15 cellular contexts compared by ENCODE assay signal in genomic region chr6:133774356-133774755, GRCh38.
A peak's percentile ranks its signal among the peaks of the same experiment; 100 is the strongest.
DNase-seq lines count a peak whose midpoint lies in the region; ATAC-seq and TF ChIP-seq lines count a peak whose summit lies in the region.
"Had no signal": no experiment of that assay in that cellular context is flagged by ENCODE, and none has a peak within 500 bp of the region (broad histone marks: within the 10 kb centered on the region; RNA-seq: fewer than 3 reads in every experiment).

No MANE protein-coding gene starts in this region.

- H4K5ac ChIP-seq in IMR-90 (ENCODE audit: low read depth, low read length) = peak overlapping the region; percentile 84; the same call in 1 of the 2 replicates

- no peaks in the 10 kb centered on the region for H3K79me1 ChIP-seq in IMR-90 (ENCODE audit: low read depth in 1 of 2, low read length in 2 of 2)

- H3K4me1 ChIP-seq in BLaER1 = no peaks in the 10 kb centered on the region
- H3K4me1 ChIP-seq in IMR-90 (ENCODE audit: control insufficient read depth, insufficient read depth, low read length) = peaks cover 3% of the 10 kb centered on the region; the same call in 1 of the 2 replicates
- no peaks in the 10 kb centered on the region for H3K4me1 ChIP-seq in upper lobe of left lung
- H3K4me1 ChIP-seq: Caco-2, parathyroid adenoma had no signal

- ATAC-seq in IMR-90 (ENCODE audit: low read depth) = no peak; the same call in 1 of the 2 replicates
- ATAC-seq in activated naive CD8-positive, alpha-beta T cell treated with anti-CD3 and anti-CD28 coated beads, Interleukin-2, amount 50 U/mL, for 24 hours = peak; percentile 40
- no peak for ATAC-seq in upper lobe of left lung (ENCODE audit: low FRiP score in 2 of 2)

- H3K36me3 Mint-ChIP-seq in activated naive CD8-positive, alpha-beta T cell treated with anti-CD3 and anti-CD28 coated beads, Interleukin-2, amount 50 U/mL, for 24 hours (ENCODE audit: low read depth) = no peaks in the 10 kb centered on the region

- no peaks in the 10 kb centered on the region for H3K9me3 ChIP-seq in BLaER1
- no peaks in the 10 kb centered on the region for H3K9me3 ChIP-seq in IMR-90 (ENCODE audit: control insufficient read depth, insufficient read depth, low read length)
- H3K9me3 ChIP-seq in upper lobe of left lung = no peaks in the 10 kb centered on the region
- H3K9me3 ChIP-seq: Caco-2 had no signal

- H3K27me3 ChIP-seq in BLaER1 (no peaks in the 10 kb centered on the region), IMR-90 (ENCODE audit: control insufficient read depth, insufficient read depth, low read length) (no peaks in the 10 kb centered on the region), upper lobe of left lung (no peaks in the 10 kb centered on the region)
- H3K27me3 ChIP-seq: heart left ventricle had no signal

- no peaks in the 10 kb centered on the region for H3K9me1 ChIP-seq in IMR-90 (ENCODE audit: insufficient read depth, low read length)

- in situ Hi-C loops in IMR-90 (cut with MboI; ENCODE audit: low sequenced_read_pairs) = no loop called here

- peaks cover 16% of the 10 kb centered on the region for H3K27me3 Mint-ChIP-seq in activated naive CD8-positive, alpha-beta T cell treated with anti-CD3 and anti-CD28 coated beads, Interleukin-2, amount 50 U/mL, for 24 hours

- peak; percentile 75 for DNase-seq in IMR-90
- no peak for DNase-seq in activated naive CD8-positive, alpha-beta T cell treated with anti-CD3 and anti-CD28 coated beads, Interleukin-2, amount 50 U/mL, for 24 hours
- DNase-seq in iris pigment epithelial cell (ENCODE audit: low read depth) = peak; percentile 83
- no peak for DNase-seq in DMS 273 treated with DMSO at 0.1 percent for 48 hours (lab: John Stamatoyannopoulos, UW)
- DNase-seq in NCI-H446 (lab: John Stamatoyannopoulos, UW) = no peak
- DNase-seq in upper lobe of left lung = no peak
- no peak for DNase-seq in effector CD4-positive, alpha-beta T cell
- DNase-seq: activated CD4-positive, alpha-beta T cell treated with anti-CD3 and anti-CD28 coated beads, Interleukin-2, amount 50 U/mL, for 1 hour; Caco-2; heart left ventricle; stimulated activated CD4-positive, alpha-beta T cell treated with anti-CD3 and anti-CD28 coated beads, Interleukin-2, amount 100 ng/mL, for 24 hours; stimulated activated naive CD4-positive, alpha-beta T cell had no signal

- TF ChIP-seq POLR2A in IMR-90 (IDR thresholded peaks at IDR 0.05; ENCODE audit: low read depth, low read length) (no peak), upper lobe of left lung (IDR thresholded peaks at IDR 0.05) (no peak)

- peak overlapping the region; percentile 91; the same call in 1 of the 2 replicates for H3K18ac ChIP-seq in IMR-90 (ENCODE audit: low read depth, low read length)

- peak overlapping the region; percentile 69 for H2BK120ac ChIP-seq in IMR-90 (ENCODE audit: low read depth, low read length)

- H3K4me2 ChIP-seq in BLaER1 = peak overlapping the region; percentile 12; the same call in 1 of the 2 replicates
- no peak overlapping the region for H3K4me2 ChIP-seq in IMR-90 (ENCODE audit: low read depth, low read length)

- H3K27ac ChIP-seq in BLaER1 (no peak overlapping the region), IMR-90 (ENCODE audit: insufficient read depth, low read length) (no peak overlapping the region), upper lobe of left lung (no peak overlapping the region)
- H3K27ac ChIP-seq: heart left ventricle, parathyroid adenoma, SK-N-MC had no signal

- H2BK5ac ChIP-seq in IMR-90 (ENCODE audit: low read depth, low read length, poor library complexity, severe bottlenecking) = peak overlapping the region; percentile 78

- TF ChIP-seq CTCF in IMR-90 (conservative IDR thresholded peaks at IDR 0.05; ENCODE audit: low read depth, low read length) (no peak), upper lobe of left lung (IDR thresholded peaks at IDR 0.05) (no peak)

- peak overlapping the region; percentile 57; the same call in 1 of the 2 replicates for H3K23ac ChIP-seq in IMR-90 (ENCODE audit: low read depth, low read length)

- H2AK5ac ChIP-seq in IMR-90 (ENCODE audit: low read depth, low read length) = no peak overlapping the region

- WGBS in IMR-90 (ENCODE audit: extremely low coverage in 2 of 2, insufficient read length in 1 of 2), 2 experiments = no CpG with 5 or more reads among the region's 2 CpGs
- WGBS in upper lobe of left lung, 2 donors = 90 to 100% methylated on average over 2 of the region's 2 CpGs

- peak overlapping the region; percentile 63; the same call in 2 of the 3 replicates for H2BK15ac ChIP-seq in IMR-90 (ENCODE audit: low read depth, low read length)

- no peak overlapping the region for H2AK9ac ChIP-seq in IMR-90 (replicated peaks; ENCODE audit: low read depth, low read length, poor library complexity)

- no peak for TF ChIP-seq EP300 in upper lobe of left lung (IDR thresholded peaks at IDR 0.05)

- H3K4ac ChIP-seq in IMR-90 (ENCODE audit: low read depth, low read length) = peak overlapping the region; percentile 51; the same call in 1 of the 2 replicates

- no TSS peak for BruUV-seq in IMR-90 (replicated peaks; lab: Mats Ljungman, UMichigan)

- intact Hi-C loops in IMR-90 (cut with micrococcal nuclease) = no loop called here

- TF ChIP-seq RAD21 in IMR-90 (IDR thresholded peaks at IDR 0.05; ENCODE audit: low read length) = no peak

- no peaks in the 10 kb centered on the region for H3K36me3 ChIP-seq in BLaER1
- no peaks in the 10 kb centered on the region for H3K36me3 ChIP-seq in IMR-90 (ENCODE audit: control insufficient read depth, insufficient read depth, low read length)
- no peaks in the 10 kb centered on the region for H3K36me3 ChIP-seq in upper lobe of left lung
- H3K36me3 ChIP-seq: heart left ventricle had no signal

- H2BK20ac ChIP-seq in IMR-90 (ENCODE audit: low read depth, low read length) = peak overlapping the region; percentile 87; the same call in 1 of the 2 replicates

- dilution Hi-C loops in IMR-90 (cut with HindIII; ENCODE audit: low sequenced_read_pairs, unreplicated experiment) = no loop called here

- no peak overlapping the region for H2AFZ ChIP-seq in IMR-90 (replicated peaks; ENCODE audit: low read length, poor library complexity)
- H2AFZ ChIP-seq: parathyroid adenoma had no signal

- H3K14ac ChIP-seq in IMR-90 (replicated peaks; ENCODE audit: low read depth, low read length) = no peak overlapping the region; the same call in 1 of the 2 replicates

- H3K9ac ChIP-seq in BLaER1 (no peak overlapping the region), IMR-90 (ENCODE audit: low read depth, low read length) (no peak overlapping the region)
- H3K9ac ChIP-seq: parathyroid adenoma had no signal

- H4K91ac ChIP-seq in IMR-90 (ENCODE audit: insufficient read depth, low read depth, low read length) = peak overlapping the region; percentile 59; the same call in 1 of the 2 replicates

- POLR2A ChIA-PET in IMR-90 (lab: Charles Lee; ENCODE audit: unreplicated experiment) = no interaction called here

- no peak overlapping the region for H3K4me3 Mint-ChIP-seq in activated naive CD8-positive, alpha-beta T cell treated with anti-CD3 and anti-CD28 coated beads, Interleukin-2, amount 50 U/mL, for 24 hours

- H3K4me1 Mint-ChIP-seq in activated naive CD8-positive, alpha-beta T cell treated with anti-CD3 and anti-CD28 coated beads, Interleukin-2, amount 50 U/mL, for 24 hours = peaks cover 4% of the 10 kb centered on the region

- H4K20me1 ChIP-seq in BLaER1 (no peaks in the 10 kb centered on the region), IMR-90 (ENCODE audit: insufficient read depth, low read length) (no peaks in the 10 kb centered on the region)

- CTCF ChIA-PET in IMR-90 (lab: Yijun Ruan, JAX) = no interaction called here

- H4K8ac ChIP-seq in IMR-90 (ENCODE audit: low read depth in 2 of 2, low read length in 2 of 2) = peak overlapping the region; percentile 86 to 94

- H3K4me3 ChIP-seq in BLaER1 (no peak overlapping the region), IMR-90 (ENCODE audit: insufficient read depth, low read depth, low read length) (no peak overlapping the region), upper lobe of left lung (no peak overlapping the region)
- H3K4me3 ChIP-seq: heart left ventricle, SK-N-MC had no signal

- H3K56ac ChIP-seq in IMR-90 (ENCODE audit: extremely low read depth, insufficient read depth, low read length) = no peak overlapping the region

- H3K9me3 Mint-ChIP-seq in activated naive CD8-positive, alpha-beta T cell treated with anti-CD3 and anti-CD28 coated beads, Interleukin-2, amount 50 U/mL, for 24 hours = peaks cover 10% of the 10 kb centered on the region

- H3K27ac Mint-ChIP-seq in activated naive CD8-positive, alpha-beta T cell treated with anti-CD3 and anti-CD28 coated beads, Interleukin-2, amount 50 U/mL, for 24 hours = no peak overlapping the region

TF ChIP-seq in IMR-90, 13 proteins besides CTCF, POLR2A, EP300 and RAD21:
- TF ChIP-seq FOS (IDR thresholded peaks at IDR 0.05; ENCODE audit: low read depth, low read length) (peak; percentile 59; the same call in 1 of the 2 replicates), MAZ (IDR thresholded peaks at IDR 0.05; ENCODE audit: borderline replicate concordance, low read depth, low read length) (no peak), NFE2L2 (IDR thresholded peaks at IDR 0.05; ENCODE audit: low read depth, low read length) (peak; percentile 23; the same call in 1 of the 2 replicates)
TF ChIP-seq in IMR-90: peak in this region for 2.

Comparison
In these comparisons a context has a peak if more than half of its experiments do, and no peak if none do; other contexts are left out.
1. DNase-seq: peak in IMR-90 (single experiment) and iris pigment epithelial cell (single experiment); none in activated naive CD8-positive, alpha-beta T cell treated with anti-CD3 and anti-CD28 coated beads, Interleukin-2, amount 50 U/mL, for 24 hours (single experiment), DMS 273 treated with DMSO at 0.1 percent for 48 hours (single experiment), NCI-H446 (0 of 2), upper lobe of left lung (0 of 2) and effector CD4-positive, alpha-beta T cell (single experiment).